Comparison of ENCODE assay signal across 30 cellular contexts in genomic region chr20:43452404-43453126, GRCh38.
"Had no signal": no experiment of that assay in that cellular context is flagged by ENCODE, and none has a peak within 500 bp of the region (broad histone marks: within the 10 kb centered on the region; RNA-seq: fewer than 3 reads in every experiment).

No MANE protein-coding gene starts in this region.

- H3K9me3 Mint-ChIP-seq: activated CD4-positive, alpha-beta memory T cell treated with anti-CD3 and anti-CD28 coated beads for 36 hours; activated CD4-positive, alpha-beta T cell treated with anti-CD3 and anti-CD28 coated beads, Interleukin-2, amount 10 ng/mL, durations not matched to agents 24 days and 14 days; activated naive CD4-positive, alpha-beta T cell treated with anti-CD3 and anti-CD28 coated beads, Interleukin-2, amount 10 ng/mL, durations not matched to agents 7 days and 5 days; activated naive CD4-positive, alpha-beta T cell treated with anti-CD3 and anti-CD28 coated beads, Interleukin-2, amount 50 U/mL, for 72 hours; activated naive CD8-positive, alpha-beta T cell treated with anti-CD3 and anti-CD28 coated beads, Interleukin-2, amount 10 ng/mL, durations not matched to agents 7 days and 5 days; activated T-helper 1 cell treated with anti-CD3 and anti-CD28 coated beads, Interleukin-12 subunit alpha, Interleukin-12 subunit beta, Interleukin-2, Interleukin-4 antibody, amounts not matched to agents 30 ng/mL and 10 ng/mL and 1 ng/mL, durations not matched to agents 14 hours and 24 hours and 36 hours; activated T-helper 2 cell treated with anti-CD3 and anti-CD28 coated beads, Interferon-gamma antibody, Interleukin-2, Interleukin-4, amounts not matched to agents 10 μg/mL and 5 μg/mL and 100 μg/mL, durations not matched to agents 14 hours and 24 hours and 36 hours; effector memory CD8-positive, alpha-beta T cell had no signal

- H3K36me3 Mint-ChIP-seq: activated CD4-positive, alpha-beta memory T cell treated with anti-CD3 and anti-CD28 coated beads for 36 hours; activated CD8-positive, alpha-beta memory T cell treated with anti-CD3 and anti-CD28 coated beads, Interleukin-2, amount 10 ng/mL, durations not matched to agents 7 days and 5 days; activated naive CD4-positive, alpha-beta T cell treated with anti-CD3 and anti-CD28 coated beads, Interleukin-2, amount 10 ng/mL, durations not matched to agents 7 days and 5 days; brain had no signal

- H3K27ac ChIP-seq: ascending aorta, breast epithelium, cardiac muscle cell, esophagus muscularis mucosa, foreskin keratinocyte, gastrocnemius medialis had no signal

- ATAC-seq: activated CD4-positive, alpha-beta T cell treated with anti-CD3 and anti-CD28 coated beads for 36 hours; activated CD8-positive, alpha-beta memory T cell treated with anti-CD3 and anti-CD28 coated beads, Interleukin-2, amount 10 ng/mL, durations not matched to agents 7 days and 5 days; activated CD8-positive, alpha-beta T cell treated with anti-CD3 and anti-CD28 coated beads, Interleukin-2, amount 10 ng/mL, durations not matched to agents 7 days and 5 days; activated naive CD4-positive, alpha-beta T cell treated with anti-CD3 and anti-CD28 coated beads, Interleukin-2, amount 50 U/mL, for 72 hours; effector memory CD8-positive, alpha-beta T cell; foreskin keratinocyte; gastrocnemius medialis had no signal

- H3K9me3 ChIP-seq: ascending aorta, breast epithelium, esophagus muscularis mucosa, gastrocnemius medialis had no signal

- H3K4me1 ChIP-seq: breast epithelium, foreskin keratinocyte had no signal

- DNase-seq: activated CD4-positive, alpha-beta memory T cell treated with anti-CD3 and anti-CD28 coated beads for 36 hours; activated CD4-positive, alpha-beta T cell treated with anti-CD3 and anti-CD28 coated beads for 36 hours; activated CD4-positive, alpha-beta T cell treated with anti-CD3 and anti-CD28 coated beads, Interleukin-2, amount 10 ng/mL, durations not matched to agents 24 days and 14 days; activated CD4-positive, CD25-positive, alpha-beta regulatory T cell; activated CD4-positive, CD25-positive, alpha-beta regulatory T cell treated with anti-CD3 and anti-CD28 coated beads, Interleukin-2, amount 50 U/mL, for 72 hours; activated CD8-positive, alpha-beta memory T cell treated with anti-CD3 and anti-CD28 coated beads, Interleukin-2, amount 10 ng/mL, durations not matched to agents 7 days and 5 days; activated CD8-positive, alpha-beta memory T cell treated with anti-CD3 and anti-CD28 coated beads, Interleukin-2, amount 50 U/mL, for 4 hours; activated CD8-positive, alpha-beta T cell treated with anti-CD3 and anti-CD28 coated beads, Interleukin-2, amount 10 ng/mL, durations not matched to agents 7 days and 5 days; activated effector memory CD4-positive, alpha-beta T cell treated with anti-CD3 and anti-CD28 coated beads, Interleukin-2, amount 50 U/mL, for 16 hours; activated naive CD4-positive, alpha-beta T cell treated with anti-CD3 and anti-CD28 coated beads, Interleukin-2, amount 10 ng/mL, durations not matched to agents 7 days and 5 days; activated naive CD8-positive, alpha-beta T cell treated with anti-CD3 and anti-CD28 coated beads, Interleukin-2, amount 10 ng/mL, durations not matched to agents 7 days and 5 days; activated T-cell treated with anti-CD3 and anti-CD28 coated beads, Interleukin-2, amount 50 U/mL, for 1 hour; activated T-cell treated with anti-CD3 and anti-CD28 coated beads, Interleukin-2, amount 50 U/mL, for 48 hours; cortex of kidney; dermis blood vessel endothelial cell; effector CD4-positive, alpha-beta T cell; effector memory CD8-positive, alpha-beta T cell; erythroblast; foreskin keratinocyte; gastrocnemius medialis; glutamatergic neuron; T-helper 2 cell had no signal

- H3K4me3 Mint-ChIP-seq: activated CD4-positive, alpha-beta memory T cell treated with anti-CD3 and anti-CD28 coated beads for 36 hours; activated CD4-positive, alpha-beta T cell treated with anti-CD3 and anti-CD28 coated beads for 36 hours; activated CD4-positive, alpha-beta T cell treated with anti-CD3 and anti-CD28 coated beads, Interleukin-2, amount 10 ng/mL, durations not matched to agents 24 days and 14 days; activated CD8-positive, alpha-beta memory T cell treated with anti-CD3 and anti-CD28 coated beads, Interleukin-2, amount 10 ng/mL, durations not matched to agents 7 days and 5 days; activated CD8-positive, alpha-beta T cell treated with anti-CD3 and anti-CD28 coated beads, Interleukin-2, amount 10 ng/mL, durations not matched to agents 7 days and 5 days; activated naive CD4-positive, alpha-beta T cell treated with anti-CD3 and anti-CD28 coated beads, Interleukin-2, amount 10 ng/mL, durations not matched to agents 7 days and 5 days; activated naive CD8-positive, alpha-beta T cell treated with anti-CD3 and anti-CD28 coated beads, Interleukin-2, amount 10 ng/mL, durations not matched to agents 7 days and 5 days; activated T-helper 1 cell treated with anti-CD3 and anti-CD28 coated beads, Interleukin-12 subunit alpha, Interleukin-12 subunit beta, Interleukin-2, Interleukin-4 antibody, amounts not matched to agents 30 ng/mL and 10 ng/mL and 1 ng/mL, durations not matched to agents 14 hours and 24 hours and 36 hours; effector memory CD8-positive, alpha-beta T cell had no signal

- H3K4me3 ChIP-seq: ascending aorta, breast epithelium, cardiac muscle cell, esophagus muscularis mucosa, gastrocnemius medialis had no signal

- H3K27ac Mint-ChIP-seq: activated CD4-positive, alpha-beta memory T cell treated with anti-CD3 and anti-CD28 coated beads for 36 hours; activated CD4-positive, alpha-beta T cell treated with anti-CD3 and anti-CD28 coated beads for 36 hours; activated CD4-positive, alpha-beta T cell treated with anti-CD3 and anti-CD28 coated beads, Interleukin-2, amount 10 ng/mL, durations not matched to agents 24 days and 14 days; activated CD8-positive, alpha-beta memory T cell treated with anti-CD3 and anti-CD28 coated beads, Interleukin-2, amount 10 ng/mL, durations not matched to agents 7 days and 5 days; activated CD8-positive, alpha-beta T cell treated with anti-CD3 and anti-CD28 coated beads, Interleukin-2, amount 10 ng/mL, durations not matched to agents 7 days and 5 days; activated naive CD4-positive, alpha-beta T cell treated with anti-CD3 and anti-CD28 coated beads, Interleukin-2, amount 10 ng/mL, durations not matched to agents 7 days and 5 days; activated naive CD4-positive, alpha-beta T cell treated with anti-CD3 and anti-CD28 coated beads, Interleukin-2, amount 50 U/mL, for 72 hours; activated naive CD8-positive, alpha-beta T cell treated with anti-CD3 and anti-CD28 coated beads, Interleukin-2, amount 10 ng/mL, durations not matched to agents 7 days and 5 days; activated T-helper 1 cell treated with anti-CD3 and anti-CD28 coated beads, Interleukin-12 subunit alpha, Interleukin-12 subunit beta, Interleukin-2, Interleukin-4 antibody, amounts not matched to agents 30 ng/mL and 10 ng/mL and 1 ng/mL, durations not matched to agents 14 hours and 24 hours and 36 hours; activated T-helper 2 cell treated with anti-CD3 and anti-CD28 coated beads, Interferon-gamma antibody, Interleukin-2, Interleukin-4, amounts not matched to agents 10 μg/mL and 5 μg/mL and 100 μg/mL, durations not matched to agents 14 hours and 24 hours and 36 hours; brain; effector memory CD8-positive, alpha-beta T cell had no signal

- H3K27me3 ChIP-seq: ascending aorta, breast epithelium, cardiac muscle cell, foreskin keratinocyte, gastrocnemius medialis had no signal

- H3K36me3 ChIP-seq: ascending aorta, breast epithelium, cardiac muscle cell, esophagus muscularis mucosa, gastrocnemius medialis had no signal
